ENCODE assay signal across 17 cellular contexts in the genomic region with DNA sequence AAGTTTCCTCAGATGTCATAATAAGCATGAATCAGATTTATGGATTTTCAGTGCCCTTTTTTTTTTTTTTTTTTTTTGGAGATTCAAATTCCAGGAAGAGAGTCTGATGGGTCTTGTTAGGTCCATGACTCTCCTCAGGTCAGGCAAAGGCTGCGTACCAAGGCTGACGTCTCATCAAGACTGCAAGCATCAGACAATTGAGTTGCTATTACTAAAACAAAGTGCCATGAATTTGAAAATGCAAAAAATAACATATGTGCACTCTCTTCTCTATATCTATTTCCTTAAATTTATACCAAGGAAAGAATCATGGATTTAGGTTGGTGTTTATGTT.
"Had no signal": no experiment of that assay in that cellular context is flagged by ENCODE, and none has a peak within 500 bp of the region (broad histone marks: within the 10 kb centered on the region; RNA-seq: fewer than 3 reads in every experiment).

No MANE protein-coding gene starts in this region.

- FAIRE-seq: TTC549 had no signal

- H3K36me3 ChIP-seq: brain microvascular endothelial cell, colonic mucosa, gastroesophageal sphincter, heart left ventricle, thyroid gland had no signal

- H3K27me3 ChIP-seq: brain microvascular endothelial cell, colonic mucosa, gastroesophageal sphincter, heart left ventricle, thyroid gland had no signal

- H3K9me3 ChIP-seq: colonic mucosa, thyroid gland had no signal

- DNase-seq: activated CD4-positive, alpha-beta T cell treated with anti-CD3 and anti-CD28 coated beads, Interleukin-2, amount 10 ng/mL, durations not matched to agents 24 days and 14 days; activated CD8-positive, alpha-beta T cell treated with anti-CD3 and anti-CD28 coated beads, Interleukin-2, amount 10 ng/mL, durations not matched to agents 7 days and 5 days; activated naive CD4-positive, alpha-beta T cell treated with anti-CD3 and anti-CD28 coated beads, Interleukin-2, amount 10 ng/mL, durations not matched to agents 7 days and 5 days; activated naive CD8-positive, alpha-beta T cell treated with anti-CD3 and anti-CD28 coated beads, Interleukin-2, amount 50 U/mL, for 24 hours; activated T-cell treated with anti-CD3 and anti-CD28 coated beads, Interleukin-2, amount 50 U/mL, for 24 hours; aorta; colonic mucosa; endodermal cell; heart left ventricle; kidney glomerular epithelial cell; left ventricle myocardium superior; retina; stimulated activated naive B cell treated with anti-CD40 and anti-IgM and Interleukin-4, amounts not matched to agents 10 μg/mL and 1 μg/mL and 100 μg/mL, for 72 hours; thyroid gland had no signal

- H3K4me3 ChIP-seq: colonic mucosa, gastroesophageal sphincter, heart left ventricle, thyroid gland had no signal

- ATAC-seq: activated CD8-positive, alpha-beta T cell treated with anti-CD3 and anti-CD28 coated beads, Interleukin-2, amount 10 ng/mL, durations not matched to agents 7 days and 5 days; activated naive CD8-positive, alpha-beta T cell treated with anti-CD3 and anti-CD28 coated beads, Interleukin-2, amount 50 U/mL, for 24 hours; gastroesophageal sphincter; heart left ventricle; left ventricle myocardium superior; stimulated activated naive B cell treated with anti-CD40 and anti-IgM and Interleukin-4, amounts not matched to agents 10 μg/mL and 1 μg/mL and 100 μg/mL, for 72 hours had no signal

- H3K27ac ChIP-seq: brain microvascular endothelial cell, colonic mucosa, gastroesophageal sphincter, heart left ventricle, thyroid gland had no signal
